Comparison of ENCODE assay signal across 31 cellular contexts in genomic region chr2:168140892-168141291, GRCh38.
"Had no signal": no experiment of that assay in that cellular context is flagged by ENCODE, and none has a peak within 500 bp of the region (broad histone marks: within the 10 kb centered on the region; RNA-seq: fewer than 3 reads in every experiment).

No MANE protein-coding gene starts in this region.

- H3K9me3 ChIP-seq: adrenal gland, body of pancreas, breast epithelium had no signal

- H3K27me3 ChIP-seq: adrenal gland, body of pancreas, brain microvascular endothelial cell, breast epithelium had no signal

- DNase-seq: activated B cell treated with CpG ODN at 0.5 μM for 24 hours; activated CD4-positive, alpha-beta memory T cell treated with anti-CD3 and anti-CD28 coated beads for 36 hours; activated CD4-positive, alpha-beta T cell treated with anti-CD3 and anti-CD28 coated beads for 4 hours; activated CD4-positive, alpha-beta T cell treated with anti-CD3 and anti-CD28 coated beads, Interleukin-2, amount 10 ng/mL, durations not matched to agents 24 days and 14 days; activated CD4-positive, alpha-beta T cell treated with anti-CD3 and anti-CD28 coated beads, Interleukin-2, amount 50 U/mL, for 1 hour; activated CD4-positive, alpha-beta T cell treated with anti-CD3 and anti-CD28 coated beads, Interleukin-2, amount 50 U/mL, for 4 hours; activated CD4-positive, CD25-positive, alpha-beta regulatory T cell treated with anti-CD3 and anti-CD28 coated beads, Interleukin-2, amount 50 U/mL, for 72 hours; activated CD8-positive, alpha-beta memory T cell treated with anti-CD3 and anti-CD28 coated beads, Interleukin-2, amount 50 U/mL, for 48 hours; activated CD8-positive, alpha-beta T cell treated with anti-CD3 and anti-CD28 coated beads for 36 hours; activated effector memory CD4-positive, alpha-beta T cell treated with Interleukin-2 at 50 U/mL for 16 hours; activated gamma-delta T cell treated with Interleukin-2 at 50 U/mL for 16 hours; activated naive CD4-positive, alpha-beta T cell; activated naive CD4-positive, alpha-beta T cell treated with anti-CD3 and anti-CD28 coated beads for 36 hours; activated naive CD4-positive, alpha-beta T cell treated with anti-CD3 and anti-CD28 coated beads, Interleukin-2, amount 50 U/mL, for 16 hours; activated naive CD8-positive, alpha-beta T cell treated with anti-CD3 and anti-CD28 coated beads for 36 hours; activated T-cell treated with anti-CD3 and anti-CD28 coated beads, Interleukin-2, amount 50 U/mL, for 24 hours; activated T-cell treated with anti-CD3 and anti-CD28 coated beads, Interleukin-2, amount 50 U/mL, for 48 hours; adrenal gland; amniotic stem cell; aorta; body of pancreas; brain microvascular endothelial cell; central memory CD4-positive, alpha-beta T cell; T-helper 1 cell; T-helper 2 cell; T-helper 9 cell had no signal

- ATAC-seq: activated CD8-positive, alpha-beta T cell treated with anti-CD3 and anti-CD28 coated beads for 36 hours; activated naive CD4-positive, alpha-beta T cell treated with anti-CD3 and anti-CD28 coated beads, Interleukin-2, amount 50 U/mL, for 72 hours had no signal

- H3K4me1 ChIP-seq: adrenal gland, breast epithelium had no signal

- H3K27ac ChIP-seq: adrenal gland, brain microvascular endothelial cell, breast epithelium, VCaP had no signal

- FAIRE-seq: astrocyte, TTC549 had no signal

- H3K4me3 ChIP-seq: adrenal gland, body of pancreas, breast epithelium had no signal

- H3K36me3 ChIP-seq: adrenal gland, brain microvascular endothelial cell, breast epithelium had no signal
